Comparison of ENCODE assay signal across 31 cellular contexts in the genomic region with DNA sequence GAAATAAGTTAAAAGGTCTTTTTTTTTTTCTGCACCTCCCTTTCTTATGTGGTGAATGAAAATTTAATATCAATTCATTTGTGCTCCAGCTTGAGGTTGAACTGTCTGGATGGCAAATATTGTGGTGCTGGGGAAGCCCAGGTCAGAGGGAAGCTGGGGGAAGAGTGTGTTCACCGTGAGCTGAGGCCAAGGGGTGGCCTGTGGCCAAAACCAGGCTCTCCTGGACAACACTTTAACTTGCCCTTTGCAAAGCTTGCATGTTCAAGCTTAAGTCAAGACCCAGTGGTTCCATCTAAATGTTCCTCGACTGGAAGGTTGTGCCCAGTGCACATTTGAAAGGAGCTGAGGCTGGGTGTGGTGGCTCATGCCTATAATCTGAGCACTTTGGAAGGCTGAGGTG.
"Had no signal": no experiment of that assay in that cellular context is flagged by ENCODE, and none has a peak within 500 bp of the region (broad histone marks: within the 10 kb centered on the region; RNA-seq: fewer than 3 reads in every experiment).

No MANE protein-coding gene starts in this region.

- H2AFZ ChIP-seq: parathyroid adenoma had no signal

- H3K27me3 Mint-ChIP-seq: naive B cell; naive thymus-derived CD8-positive, alpha-beta T cell; natural killer cell treated with Interleukin-12 subunit alpha and Interleukin-12 subunit beta and Interleukin-15 and Interleukin-18, amount 100 ng/mL, for 72 hours; progenitor cell of endocrine pancreas; stimulated activated memory B cell treated with anti-CD40 and anti-IgM and Interleukin-4, amounts not matched to agents 10 μg/mL and 1 μg/mL and 100 μg/mL, for 72 hours; stimulated activated naive CD8-positive, alpha-beta T cell treated with anti-CD3 and anti-CD28 coated beads, Interleukin-15, amount 100 ng/mL, for 72 hours had no signal

- DNase-seq: naive B cell; naive thymus-derived CD8-positive, alpha-beta T cell; nephron progenitor cell; nucleus accumbens; ovary; posterior cingulate gyrus; psoas muscle; right cardiac atrium; right lobe of liver; sigmoid colon; small intestine; stimulated activated CD4-positive, alpha-beta T cell treated with anti-CD3 and anti-CD28 coated beads, Interleukin-15, amount 100 ng/mL, for 24 hours; stimulated activated CD4-positive, alpha-beta T cell treated with anti-CD3 and anti-CD28 coated beads, Interleukin-2, amount 100 ng/mL, for 24 hours; stimulated activated CD4-positive, alpha-beta T cell treated with anti-CD3 and anti-CD28 coated beads, Interleukin-2, amount 100 ng/mL, for 48 hours; stimulated activated CD4-positive, alpha-beta T cell treated with anti-CD3 and anti-CD28 coated beads, Interleukin-4, amount 100 ng/mL, for 24 hours; stimulated activated CD8-positive, alpha-beta memory T cell treated with anti-CD3 and anti-CD28 coated beads, Interleukin-4, amount 100 ng/mL, for 48 hours; stimulated activated naive CD4-positive, alpha-beta T cell; stimulated activated naive CD8-positive, alpha-beta T cell treated with anti-CD3 and anti-CD28 coated beads, Interleukin-15, amount 100 ng/mL, for 72 hours; stimulated activated naive CD8-positive, alpha-beta T cell treated with anti-CD3 and anti-CD28 coated beads, Interleukin-15, Interleukin-2, amounts not matched to agents 100 U/mL and 50 U/mL, for 24 hours; thyroid gland; trophoblast cell; uterus had no signal

- H3K27ac ChIP-seq: neutrophil, ovary, parathyroid adenoma, psoas muscle, right lobe of liver, sigmoid colon, thoracic aorta, thyroid gland, tibial nerve, uterus had no signal

- H3K27me3 ChIP-seq: neutrophil, ovary, right lobe of liver, sigmoid colon, thyroid gland, tibial nerve, upper lobe of left lung, uterus had no signal

- H3K79me2 ChIP-seq: parathyroid adenoma had no signal

- H3K9ac ChIP-seq: parathyroid adenoma had no signal

- H3K27ac Mint-ChIP-seq: naive thymus-derived CD8-positive, alpha-beta T cell; natural killer cell treated with Interleukin-12 subunit alpha and Interleukin-12 subunit beta and Interleukin-15 and Interleukin-18, amount 100 ng/mL, for 72 hours; nephron progenitor cell; progenitor cell of endocrine pancreas; stimulated activated memory B cell treated with anti-CD40 and anti-IgM and Interleukin-4, amounts not matched to agents 10 μg/mL and 1 μg/mL and 100 μg/mL, for 72 hours; stimulated activated naive CD8-positive, alpha-beta T cell treated with anti-CD3 and anti-CD28 coated beads, Interleukin-15, amount 100 ng/mL, for 72 hours had no signal

- H3K9me3 ChIP-seq: neutrophil, ovary, psoas muscle, right lobe of liver, sigmoid colon, thoracic aorta, thyroid gland, tibial nerve, upper lobe of left lung, uterus had no signal

- H3K36me3 Mint-ChIP-seq: naive B cell had no signal

- H3K36me3 ChIP-seq: ovary, right lobe of liver, thyroid gland, uterus had no signal

- H3K4me1 ChIP-seq: parathyroid adenoma, psoas muscle, right lobe of liver, sigmoid colon, thyroid gland, uterus had no signal

- H3K4me3 ChIP-seq: ovary, psoas muscle, right lobe of liver, sigmoid colon, thoracic aorta, thyroid gland, tibial nerve, upper lobe of left lung, uterus had no signal

- H3K4me1 Mint-ChIP-seq: nephron progenitor cell; neural crest cell; stimulated activated naive CD8-positive, alpha-beta T cell treated with anti-CD3 and anti-CD28 coated beads, Interleukin-15, amount 100 ng/mL, for 72 hours had no signal

- ATAC-seq: naive thymus-derived CD8-positive, alpha-beta T cell; natural killer cell treated with Interleukin-12 subunit alpha and Interleukin-12 subunit beta and Interleukin-15 and Interleukin-18, amount 100 ng/mL, for 72 hours; psoas muscle; right cardiac atrium; right lobe of liver; stimulated activated memory B cell treated with anti-CD40 and anti-IgM and Interleukin-4, amounts not matched to agents 10 μg/mL and 1 μg/mL and 100 μg/mL, for 72 hours; stimulated activated naive CD8-positive, alpha-beta T cell treated with anti-CD3 and anti-CD28 coated beads, Interleukin-15, amount 100 ng/mL, for 72 hours; stimulated activated naive CD8-positive, alpha-beta T cell treated with anti-CD3 and anti-CD28 coated beads, Interleukin-15, Interleukin-2, amounts not matched to agents 100 U/mL and 50 U/mL, for 24 hours had no signal

- H3K4me3 Mint-ChIP-seq: naive thymus-derived CD8-positive, alpha-beta T cell; natural killer cell treated with Interleukin-12 subunit alpha and Interleukin-12 subunit beta and Interleukin-15 and Interleukin-18, amount 100 ng/mL, for 72 hours; nephron progenitor cell; neural crest cell; stimulated activated memory B cell treated with anti-CD40 and anti-IgM and Interleukin-4, amounts not matched to agents 10 μg/mL and 1 μg/mL and 100 μg/mL, for 72 hours; stimulated activated naive CD8-positive, alpha-beta T cell treated with anti-CD3 and anti-CD28 coated beads, Interleukin-15, amount 100 ng/mL, for 72 hours had no signal

- H3K9me3 Mint-ChIP-seq: naive B cell; naive thymus-derived CD8-positive, alpha-beta T cell; natural killer cell treated with Interleukin-12 subunit alpha and Interleukin-12 subunit beta and Interleukin-15 and Interleukin-18, amount 100 ng/mL, for 72 hours; nephron progenitor cell; neural crest cell; stimulated activated memory B cell treated with anti-CD40 and anti-IgM and Interleukin-4, amounts not matched to agents 10 μg/mL and 1 μg/mL and 100 μg/mL, for 72 hours; stimulated activated naive CD8-positive, alpha-beta T cell treated with anti-CD3 and anti-CD28 coated beads, Interleukin-15, amount 100 ng/mL, for 72 hours had no signal
